Comparison of ENCODE assay signal across 1 cellular context in the genomic region with DNA sequence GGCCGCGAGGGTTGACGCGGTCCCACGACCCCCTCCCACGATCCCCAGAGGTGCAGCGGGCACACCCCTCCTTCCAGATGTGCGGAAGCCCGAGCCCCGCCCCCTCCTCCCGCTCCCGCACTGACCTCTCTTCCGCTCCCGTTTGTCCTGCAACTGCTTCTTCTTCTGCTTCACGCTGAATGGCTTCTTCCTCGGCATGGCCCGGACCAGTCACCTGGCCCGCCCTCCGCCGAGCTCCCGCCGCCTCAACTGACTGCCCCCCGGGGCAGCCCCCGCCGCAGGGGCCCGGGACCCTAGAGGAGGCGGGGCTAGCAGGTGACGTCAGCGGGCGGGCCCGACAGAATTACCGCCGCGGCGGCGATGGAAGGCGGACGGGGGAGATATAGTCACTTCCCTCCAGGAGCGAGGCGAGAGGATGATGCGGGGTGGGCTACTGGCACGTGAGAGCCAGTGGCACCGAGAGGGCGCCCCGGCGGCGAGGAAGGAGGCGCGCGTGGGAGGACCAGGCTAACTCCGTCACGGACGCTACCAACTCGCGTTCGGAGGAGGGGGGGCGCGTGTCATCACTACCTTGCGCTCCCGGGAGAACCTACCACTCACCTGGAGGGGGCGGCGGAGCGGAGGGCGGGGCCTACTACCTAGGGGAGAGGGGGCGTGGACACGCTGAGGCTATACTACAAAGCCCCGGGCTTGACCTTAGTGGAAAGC.
A peak's percentile ranks its signal among the peaks of the same experiment; 100 is the strongest.
TF ChIP-seq lines count a peak whose summit lies in the region.

Gene GNL1 (minus strand): TSS at position 484 of the 708 bp plus-strand sequence. CDS start 286 bp downstream, at position 198.

TF ChIP-seq in GM23338, 12 proteins besides CTCF, POLR2A, EP300 and RAD21:
- TF ChIP-seq NANOG (IDR thresholded peaks at IDR 0.05; ENCODE audit: borderline replicate concordance): no peak
- no peak for TF ChIP-seq EZH2 (IDR thresholded peaks at IDR 0.05; ENCODE audit: low read depth, unreplicated experiment)
- TF ChIP-seq, protein P1, sequence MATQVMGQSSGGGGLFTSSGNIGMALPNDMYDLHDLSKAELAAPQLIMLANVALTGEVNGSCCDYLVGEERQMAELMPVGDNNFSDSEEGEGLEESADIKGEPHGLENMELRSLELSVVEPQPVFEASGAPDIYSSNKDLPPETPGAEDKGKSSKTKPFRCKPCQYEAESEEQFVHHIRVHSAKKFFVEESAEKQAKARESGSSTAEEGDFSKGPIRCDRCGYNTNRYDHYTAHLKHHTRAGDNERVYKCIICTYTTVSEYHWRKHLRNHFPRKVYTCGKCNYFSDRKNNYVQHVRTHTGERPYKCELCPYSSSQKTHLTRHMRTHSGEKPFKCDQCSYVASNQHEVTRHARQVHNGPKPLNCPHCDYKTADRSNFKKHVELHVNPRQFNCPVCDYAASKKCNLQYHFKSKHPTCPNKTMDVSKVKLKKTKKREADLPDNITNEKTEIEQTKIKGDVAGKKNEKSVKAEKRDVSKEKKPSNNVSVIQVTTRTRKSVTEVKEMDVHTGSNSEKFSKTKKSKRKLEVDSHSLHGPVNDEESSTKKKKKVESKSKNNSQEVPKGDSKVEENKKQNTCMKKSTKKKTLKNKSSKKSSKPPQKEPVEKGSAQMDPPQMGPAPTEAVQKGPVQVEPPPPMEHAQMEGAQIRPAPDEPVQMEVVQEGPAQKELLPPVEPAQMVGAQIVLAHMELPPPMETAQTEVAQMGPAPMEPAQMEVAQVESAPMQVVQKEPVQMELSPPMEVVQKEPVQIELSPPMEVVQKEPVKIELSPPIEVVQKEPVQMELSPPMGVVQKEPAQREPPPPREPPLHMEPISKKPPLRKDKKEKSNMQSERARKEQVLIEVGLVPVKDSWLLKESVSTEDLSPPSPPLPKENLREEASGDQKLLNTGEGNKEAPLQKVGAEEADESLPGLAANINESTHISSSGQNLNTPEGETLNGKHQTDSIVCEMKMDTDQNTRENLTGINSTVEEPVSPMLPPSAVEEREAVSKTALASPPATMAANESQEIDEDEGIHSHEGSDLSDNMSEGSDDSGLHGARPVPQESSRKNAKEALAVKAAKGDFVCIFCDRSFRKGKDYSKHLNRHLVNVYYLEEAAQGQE (IDR thresholded peaks at IDR 0.05; ENCODE audit: unreplicated experiment): no peak
- TF ChIP-seq POLR2AphosphoS5 (IDR thresholded peaks at IDR 0.05; ENCODE audit: low read depth): peak; percentile 59
- TF ChIP-seq JUNB (IDR thresholded peaks at IDR 0.05; ENCODE audit: unreplicated experiment): no peak
- peak; percentile 95 for TF ChIP-seq CREB1 (CRISPR knock-in tag; IDR thresholded peaks at IDR 0.05; ENCODE audit: low read depth)
